Comparison of ENCODE assay signal across 12 cellular contexts in the genomic region with DNA sequence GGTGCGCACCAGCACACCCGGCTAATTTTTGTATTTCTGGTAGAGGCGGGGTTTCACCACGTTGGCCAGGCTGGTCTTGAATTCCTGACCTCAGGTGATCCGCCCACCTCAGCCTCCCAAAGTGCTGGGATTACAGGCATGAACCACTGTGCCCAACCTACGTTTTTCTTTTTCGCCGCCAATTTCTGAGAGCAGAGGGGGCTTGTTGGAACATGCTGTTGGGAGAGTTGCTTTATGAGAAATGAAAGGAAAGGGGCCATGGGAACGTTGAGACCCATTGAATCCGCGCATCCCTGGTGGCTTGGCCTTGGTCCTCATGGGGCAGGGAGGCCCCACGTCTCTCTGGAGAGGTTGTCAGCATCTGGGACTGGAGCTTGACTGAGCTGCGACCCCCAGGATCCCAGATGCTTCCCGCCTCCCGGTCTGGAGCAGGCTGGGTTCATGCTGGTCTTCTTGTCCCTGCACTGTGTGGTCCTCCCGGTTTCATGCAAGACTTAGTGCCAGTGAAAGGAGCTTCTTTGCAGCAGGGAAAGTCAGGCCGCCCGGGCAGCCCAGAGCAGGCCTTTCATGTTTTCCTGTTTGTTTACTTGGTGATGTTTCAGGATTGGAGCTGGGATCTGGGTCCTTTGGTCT. TPM values are rescaled to one million over a fixed set of nuclear protein-coding genes. Genes with fewer than 3 reads are reported as not detected.
A peak's percentile ranks its signal among the peaks of the same experiment; 100 is the strongest.
DNase-seq lines count a peak whose midpoint lies in the region; TF ChIP-seq lines count a peak whose summit lies in the region.
"Had no signal": no experiment of that assay in that cellular context is flagged by ENCODE, and none has a peak within 500 bp of the region (broad histone marks: within the 10 kb centered on the region; RNA-seq: fewer than 3 reads in every experiment).

No MANE protein-coding gene starts in this region.

- no peaks in the 10 kb centered on the region for H3K9me3 ChIP-seq in skeletal muscle tissue (ENCODE audit: control insufficient read depth in 3 of 3, low read length in 3 of 3)
- H3K9me3 ChIP-seq: A549, ascending aorta had no signal

- H3K4me1 ChIP-seq in skeletal muscle tissue (ENCODE audit: control insufficient read depth in 3 of 3, insufficient read depth in 3 of 3, low read length in 3 of 3): peaks cover 5 to 15% (median 12%) of the 10 kb centered on the region in 3 donors
- H3K4me1 ChIP-seq: ascending aorta had no signal

- peaks cover 0 to 4% (median 4%) of the 10 kb centered on the region in 3 donors for H3K27me3 ChIP-seq in skeletal muscle tissue (ENCODE audit: control insufficient read depth in 3 of 3, insufficient read depth in 3 of 3, low read length in 3 of 3)
- H3K27me3 ChIP-seq: ascending aorta had no signal

- H3K4me3 ChIP-seq in fibroblast of villous mesenchyme (ENCODE audit: low read depth, low read length) (no peak overlapping the region), skeletal muscle tissue (ENCODE audit: low read length in 3 of 3) (no peak overlapping the region)
- H3K4me3 ChIP-seq: A549, ascending aorta had no signal

- H3K9ac ChIP-seq in skeletal muscle tissue (ENCODE audit: low read depth in 1 of 3, low read length in 3 of 3): peak overlapping the region in 1 of 3 donors; percentile 25

- DNase-seq in NCI-H1417 (lab: John Stamatoyannopoulos, UW): peak; percentile 21 to 69 (median 58)
- no peak for DNase-seq in NCI-H1417 treated with DMSO at 0.1 percent for 48 hours (lab: John Stamatoyannopoulos, UW)
- DNase-seq in NCI-H1694 (lab: John Stamatoyannopoulos, UW): peak; percentile 33
- DNase-seq in fibroblast of villous mesenchyme (ENCODE audit: low read depth): peak; percentile 24
- DNase-seq in HCEC 1CT: no peak
- no peak for DNase-seq in superior temporal gyrus (ENCODE audit: extremely low spot score)
- no peak for DNase-seq in EL
- DNase-seq: hippocampal formation; stimulated activated CD4-positive, alpha-beta T cell treated with anti-CD3 and anti-CD28 coated beads, Interleukin-4, amount 100 ng/mL, for 24 hours had no signal

- H3K27ac ChIP-seq in skeletal muscle tissue (ENCODE audit: low read depth, low read length): peak overlapping the region; percentile 36
- H3K27ac ChIP-seq: ascending aorta had no signal

- no peak for TF ChIP-seq CTCF in fibroblast of villous mesenchyme (IDR thresholded peaks at IDR 0.05; ENCODE audit: insufficient read depth, low read depth, low read length)

- H3K36me3 ChIP-seq in skeletal muscle tissue (ENCODE audit: control insufficient read depth in 3 of 3, insufficient read depth in 3 of 3, low read length in 3 of 3): peaks cover 3 to 4% (median 3%) of the 10 kb centered on the region in 3 donors
- H3K36me3 ChIP-seq: ascending aorta had no signal

RNA-seq across cellular contexts. Expression of gene CRISPLD2, which starts 22.8 kb away (rescaled TPM):
- total RNA-seq in fibroblast of villous mesenchyme: 44.0 and 87.3 TPM in 2 replicates
- total RNA-seq in skeletal muscle tissue: 7.3 TPM

Comparison
In these comparisons a context has a peak if more than half of its experiments do, and no peak if none do; other contexts are left out.
1. DNase-seq: peak in NCI-H1417 (3 of 3), NCI-H1694 (single experiment) and fibroblast of villous mesenchyme (single experiment); none in NCI-H1417 treated with DMSO at 0.1 percent for 48 hours (single experiment), HCEC 1CT (single experiment), superior temporal gyrus (single experiment) and EL (single experiment).